In the genomic region with DNA sequence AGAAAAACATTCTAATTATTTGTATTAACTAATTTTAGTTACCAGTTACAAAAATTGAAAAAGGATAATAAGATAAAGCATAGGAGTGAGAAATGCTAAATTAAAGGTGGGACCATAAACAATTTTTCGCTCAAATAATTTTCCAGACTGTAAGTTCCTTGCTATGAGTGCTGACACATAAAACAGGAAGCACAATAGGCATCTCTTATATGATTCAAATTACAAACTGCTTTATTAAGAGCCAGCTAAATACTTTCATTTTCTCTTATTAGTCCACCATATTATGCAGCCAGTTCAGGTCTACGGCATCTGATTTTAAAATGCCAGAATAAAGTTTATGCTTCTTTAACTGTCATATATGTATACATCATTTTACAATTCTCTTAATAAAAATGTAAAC, we compare ENCODE assay signal across 10 cellular contexts. TPM values are rescaled to one million over a fixed set of nuclear protein-coding genes. Genes with fewer than 3 reads are reported as not detected.
DNase-seq lines count a peak whose midpoint lies in the region; ATAC-seq, FAIRE-seq and TF ChIP-seq lines count a peak whose summit lies in the region.
"Had no signal": no experiment of that assay in that cellular context is flagged by ENCODE, and none has a peak within 500 bp of the region (broad histone marks: within the 10 kb centered on the region; RNA-seq: fewer than 3 reads in every experiment).

No MANE protein-coding gene starts in this region.

- H4K20me1 ChIP-seq in Loucy (ENCODE audit: insufficient read depth, low read length, poor library complexity, severe bottlenecking): peaks cover 70% of the 10 kb centered on the region

- H3K4me1 ChIP-seq in Loucy (ENCODE audit: insufficient read depth, low read length, poor library complexity, severe bottlenecking): peaks cover 69% of the 10 kb centered on the region
- H3K4me1 ChIP-seq in muscle layer of duodenum (ENCODE audit: control insufficient read depth in 1 of 2, insufficient read depth in 2 of 2, low read length in 2 of 2): peaks cover 9 to 18% of the 10 kb centered on the region in 2 donors

- H3K27me3 ChIP-seq in Loucy (ENCODE audit: insufficient read depth, low read length, poor library complexity, severe bottlenecking) (no peaks in the 10 kb centered on the region), bronchial epithelial cell (ENCODE audit: control insufficient read depth, insufficient read depth, low read length) (no peaks in the 10 kb centered on the region), muscle layer of duodenum (ENCODE audit: low read depth, low read length) (no peaks in the 10 kb centered on the region)

- H3K9me2 ChIP-seq in Loucy (replicated peaks; ENCODE audit: low read depth, low read length): no peaks in the 10 kb centered on the region

- ATAC-seq in GM21576 (IDR thresholded peaks at IDR 0.05; ENCODE audit: unreplicated experiment): no peak
- ATAC-seq: sciatic nerve had no signal

- H3K27ac ChIP-seq in muscle layer of duodenum (ENCODE audit: low read length): peak overlapping the region; percentile 17

- no peaks in the 10 kb centered on the region for H3F3A ChIP-seq in Loucy (ENCODE audit: low read depth)

- H2AFZ ChIP-seq in Loucy (ENCODE audit: low read length): no peak overlapping the region

- peaks cover 11% of the 10 kb centered on the region; the same call in 1 of the 2 replicates for H3K36me3 ChIP-seq in Loucy (ENCODE audit: insufficient read depth, low read length)
- peaks cover 3% of the 10 kb centered on the region for H3K36me3 ChIP-seq in bronchial epithelial cell (ENCODE audit: control insufficient read depth, insufficient read depth, low read length)
- peaks cover 5 to 17% of the 10 kb centered on the region in 2 donors for H3K36me3 ChIP-seq in muscle layer of duodenum (ENCODE audit: control insufficient read depth in 1 of 2, insufficient read depth in 2 of 2, low read length in 2 of 2)

- H3K4me3 ChIP-seq in Loucy (ENCODE audit: low read length, poor library complexity, severe bottlenecking) (peak overlapping the region; percentile 75), bronchial epithelial cell (ENCODE audit: low read depth, low read length) (no peak overlapping the region), muscle layer of duodenum (ENCODE audit: low read depth in 1 of 2, low read length in 2 of 2) (peak overlapping the region in 1 of 2 donors; percentile 10)

- TF ChIP-seq CTCF in Loucy (conservative IDR thresholded peaks at IDR 0.05; ENCODE audit: low read length) (no peak), bronchial epithelial cell (IDR thresholded peaks at IDR 0.05; ENCODE audit: insufficient read depth, low read length, severe bottlenecking) (no peak)

- H3K9me3 ChIP-seq in Loucy (ENCODE audit: insufficient read depth, low read depth, low read length) (no peaks in the 10 kb centered on the region), muscle layer of duodenum (ENCODE audit: control insufficient read depth in 1 of 2, low read length in 2 of 2) (no peaks in the 10 kb centered on the region)

- peaks cover 91% of the 10 kb centered on the region for H3K79me2 ChIP-seq in Loucy (ENCODE audit: insufficient read depth, low read length)

- no peak for FAIRE-seq in bronchial epithelial cell (lab: Jason Lieb, UNC)

- H3K4me2 ChIP-seq in Loucy (ENCODE audit: low read depth, low read length, poor library complexity, severe bottlenecking): peak overlapping the region; percentile 83

- DNase-seq in ELR (ENCODE audit: low read depth) (peak; percentile 50), bronchial epithelial cell (ENCODE audit: low read depth) (peak; percentile 46), NCI-H748 (lab: John Stamatoyannopoulos, UW; ENCODE audit: unreplicated experiment) (no peak), AG20443 (ENCODE audit: low spot score) (no peak)
- no peak for DNase-seq in stimulated activated CD4-positive, alpha-beta T cell treated with anti-CD3 and anti-CD28 coated beads, Interleukin-4, amount 100 ng/mL, for 1 hour
- DNase-seq: activated CD4-positive, alpha-beta T cell treated with anti-CD3 and anti-CD28 coated beads, Interleukin-2, amount 50 U/mL, for 48 hours had no signal

- peak overlapping the region; percentile 70 for H3K9ac ChIP-seq in Loucy (ENCODE audit: low read depth, low read length, poor library complexity, severe bottlenecking)

RNA-seq across cellular contexts. Expression of a gene that starts 4.4 kb away (rescaled TPM):
- 43.2 and 63.6 TPM in 2 replicates for total RNA-seq in bronchial epithelial cell

RNA-seq across cellular contexts. Expression of a gene that starts 12.3 kb away (rescaled TPM):
- 14.3 and 15.3 TPM in 2 replicates for total RNA-seq in bronchial epithelial cell

RNA-seq across cellular contexts. Expression of a gene that starts 30.5 kb away (rescaled TPM):
- 2.3 and 2.4 TPM in 2 replicates for total RNA-seq in bronchial epithelial cell

RNA-seq across cellular contexts. Expression of a gene that starts 40.0 kb away (rescaled TPM):
- 31.9 and 69.1 TPM in 2 replicates for total RNA-seq in bronchial epithelial cell

Comparison
In these comparisons a context has a peak if more than half of its experiments do, and no peak if none do; other contexts are left out.
1. DNase-seq: peak in ELR (single experiment) and bronchial epithelial cell (single experiment); none in NCI-H748 (single experiment), AG20443 (single experiment) and stimulated activated CD4-positive, alpha-beta T cell treated with anti-CD3 and anti-CD28 coated beads, Interleukin-4, amount 100 ng/mL, for 1 hour (single experiment).